ENCODE assay signal across 8 cellular contexts in the genomic region with DNA sequence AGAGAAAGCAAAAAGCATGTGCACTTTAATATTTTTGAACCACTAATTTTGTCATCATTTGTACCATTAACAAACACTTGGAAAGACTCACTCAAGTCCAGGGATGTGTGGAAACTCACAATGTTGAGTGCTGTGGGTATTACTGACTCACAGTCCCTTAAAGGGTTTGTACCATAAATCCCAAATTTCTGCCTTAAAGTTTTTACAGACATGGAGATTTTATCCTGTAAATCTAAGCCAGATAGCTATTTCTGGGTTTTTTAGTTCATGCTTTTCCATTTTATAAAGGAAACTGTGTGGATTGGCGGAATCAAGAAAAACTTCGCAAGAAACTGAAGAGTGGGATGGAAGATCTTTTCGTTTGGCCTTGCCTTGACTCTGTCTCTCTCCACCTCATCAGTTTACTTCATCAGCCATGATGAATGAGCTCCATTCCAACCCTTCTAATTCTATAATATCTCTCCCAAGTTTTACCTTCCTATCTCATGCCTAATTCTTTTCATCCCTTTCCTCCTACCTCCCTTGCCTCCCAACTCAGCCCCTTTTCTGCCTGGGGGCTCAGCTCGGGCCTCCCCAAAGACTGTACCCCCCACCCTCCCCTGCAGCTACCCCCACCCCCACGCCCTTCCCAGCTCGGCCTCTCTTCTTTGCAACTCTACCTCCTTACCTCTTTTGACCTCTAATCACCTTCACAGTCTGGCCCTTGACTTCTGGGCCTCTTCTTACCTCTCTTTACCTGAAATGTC.
DNase-seq lines count a peak whose midpoint lies in the region; ATAC-seq and TF ChIP-seq lines count a peak whose summit lies in the region.

No MANE protein-coding gene starts in this region.

- H3K4me3 Mint-ChIP-seq in osteocyte (ENCODE audit: unreplicated experiment): peak overlapping the region; percentile 100

- H3K4me3 ChIP-seq in epithelial cell of esophagus (ENCODE audit: low read length): peak overlapping the region; percentile 40

- ATAC-seq in GM18519 (IDR thresholded peaks at IDR 0.05; ENCODE audit: low FRiP score, unreplicated experiment): no peak
- no peak for ATAC-seq in GM18868 (IDR thresholded peaks at IDR 0.05; ENCODE audit: unreplicated experiment)

- H3K4me1 Mint-ChIP-seq in osteocyte (ENCODE audit: unreplicated experiment): peaks cover 46% of the 10 kb centered on the region

- H3K27me3 Mint-ChIP-seq in osteocyte (ENCODE audit: unreplicated experiment): peaks cover 9% of the 10 kb centered on the region

- no peaks in the 10 kb centered on the region for H3K9me3 Mint-ChIP-seq in osteocyte (ENCODE audit: unreplicated experiment)

- DNase-seq in GM04503 (ENCODE audit: low read depth) (peak; percentile 23), RPMI7951 (ENCODE audit: low read depth) (peak; percentile 43), epithelial cell of esophagus (ENCODE audit: low read depth) (no peak), osteocyte (ENCODE audit: extremely low spot score, unreplicated experiment) (no peak), NK-92 (lab: John Stamatoyannopoulos, UW; ENCODE audit: unreplicated experiment) (no peak)
- no peak for DNase-seq in stimulated activated CD4-positive, alpha-beta T cell treated with anti-CD3 and anti-CD28 coated beads, Interleukin-4, amount 100 ng/mL, for 24 hours

- TF ChIP-seq CTCF in epithelial cell of esophagus (IDR thresholded peaks at IDR 0.05; ENCODE audit: insufficient read depth, low read depth, low read length, missing control alignments) (no peak), osteocyte (IDR thresholded peaks at IDR 0.05) (no peak)

- no peaks in the 10 kb centered on the region for H3K36me3 Mint-ChIP-seq in osteocyte (ENCODE audit: unreplicated experiment)

- H3K27ac Mint-ChIP-seq in osteocyte (ENCODE audit: unreplicated experiment): peak overlapping the region; percentile 96

Comparison
In these comparisons a context has a peak if more than half of its experiments do, and no peak if none do; other contexts are left out.
1. DNase-seq: peak in GM04503 (single experiment) and RPMI7951 (single experiment); none in epithelial cell of esophagus (single experiment), osteocyte (single experiment), stimulated activated CD4-positive, alpha-beta T cell treated with anti-CD3 and anti-CD28 coated beads, Interleukin-4, amount 100 ng/mL, for 24 hours (single experiment) and NK-92 (single experiment).